8 cellular contexts compared by ENCODE assay signal in genomic region chr17:65560628-65561371, GRCh38. TPM values are rescaled to one million over a fixed set of nuclear protein-coding genes. Genes with fewer than 3 reads are reported as not detected.
A peak's percentile ranks its signal among the peaks of the same experiment; 100 is the strongest.
DNase-seq lines count a peak whose midpoint lies in the region; ATAC-seq, FAIRE-seq and TF ChIP-seq lines count a peak whose summit lies in the region.

No MANE protein-coding gene starts in this region.

- H3K27me3 Mint-ChIP-seq in endodermal cell (ENCODE audit: insufficient read depth), result peaks cover 1% of the 10 kb centered on the region

- H3K27ac ChIP-seq in endodermal cell (ENCODE audit: low read depth, low read length) (peak overlapping the region; percentile 97), mesendoderm (ENCODE audit: low read depth, low read length) (peak overlapping the region; percentile 99)

- H3K18ac ChIP-seq in mesendoderm (ENCODE audit: low read length), result peak overlapping the region; percentile 99

- H3K36me3 Mint-ChIP-seq in endodermal cell (ENCODE audit: low read depth), result no peaks in the 10 kb centered on the region

- no peak overlapping the region for H2BK5ac ChIP-seq in mesendoderm (ENCODE audit: low read length)

- ATAC-seq in HG03280 (IDR thresholded peaks at IDR 0.05; ENCODE audit: unreplicated experiment), result peak; percentile 34
- ATAC-seq in HG03095 (IDR thresholded peaks at IDR 0.05; ENCODE audit: unreplicated experiment), result no peak

- peak overlapping the region; percentile 86 for H3K56ac ChIP-seq in mesendoderm (ENCODE audit: low read length)

- peak overlapping the region; percentile 97 for H3K4ac ChIP-seq in mesendoderm (ENCODE audit: low read depth, low read length)

- peak overlapping the region; percentile 81 for H3K9ac ChIP-seq in endodermal cell (ENCODE audit: extremely low read depth, low read length, poor library complexity, severe bottlenecking)
- peak overlapping the region; percentile 75 for H3K9ac ChIP-seq in mesendoderm (ENCODE audit: low read length)

- no peak overlapping the region for H3K23ac ChIP-seq in mesendoderm (ENCODE audit: low read length)

- H4K8ac ChIP-seq in mesendoderm (ENCODE audit: low read depth, low read length), result peak overlapping the region; percentile 76

- no peak overlapping the region for H3K4me3 Mint-ChIP-seq in endodermal cell

- peak overlapping the region; percentile 87 for H2BK15ac ChIP-seq in mesendoderm (replicated peaks; ENCODE audit: low read depth)

- H3K4me2 ChIP-seq in mesendoderm (ENCODE audit: low read length), result peak overlapping the region; percentile 6

- no peaks in the 10 kb centered on the region for H3K9me3 ChIP-seq in endodermal cell (ENCODE audit: control insufficient read depth, low read length)

- H3K9me3 Mint-ChIP-seq in endodermal cell, result no peaks in the 10 kb centered on the region

- H3K27ac Mint-ChIP-seq in endodermal cell, result no peak overlapping the region

- peak overlapping the region; percentile 68 for H3K4me3 ChIP-seq in endodermal cell (ENCODE audit: low read length)
- H3K4me3 ChIP-seq in mesendoderm (ENCODE audit: low read length), result peak overlapping the region; percentile 64

- H3K36me3 ChIP-seq in endodermal cell (ENCODE audit: control insufficient read depth, insufficient read depth, low read length) (peaks cover 17% of the 10 kb centered on the region), mesendoderm (ENCODE audit: control insufficient read depth, insufficient read depth, low read length) (peaks cover 7% of the 10 kb centered on the region)

- H2BK120ac ChIP-seq in mesendoderm (ENCODE audit: low read depth, low read length), result peak overlapping the region; percentile 96

- H3K79me1 ChIP-seq in mesendoderm (ENCODE audit: low read length), result peaks cover 9% of the 10 kb centered on the region

- DNase-seq in GM12891 (ENCODE audit: insufficient read length, low spot score) (peak; percentile 54), NCI-H748 treated with DMSO at 0.1 percent for 48 hours (lab: John Stamatoyannopoulos, UW) (peak; percentile 34), endodermal cell (peak; percentile 97), mesendoderm (peak; percentile 98)
- DNase-seq in activated CD8-positive, alpha-beta memory T cell treated with anti-CD3 and anti-CD28 coated beads, Interleukin-2, amount 50 U/mL, for 48 hours, result peak; percentile 85
- DNase-seq in stimulated activated CD8-positive, alpha-beta memory T cell treated with anti-CD3 and anti-CD28 coated beads, Interleukin-12 subunit alpha, Interleukin-12 subunit beta, amount 100 ng/mL, for 1 hour (ENCODE audit: low read depth), result peak; percentile 50

- FAIRE-seq in GM12891 (lab: Jason Lieb, UNC), result no peak

- H3K4me1 Mint-ChIP-seq in endodermal cell, result peaks cover 17% of the 10 kb centered on the region

- peaks cover 12% of the 10 kb centered on the region for H3K4me1 ChIP-seq in endodermal cell (ENCODE audit: control insufficient read depth, insufficient read depth, low read length)
- peaks cover 19% of the 10 kb centered on the region for H3K4me1 ChIP-seq in mesendoderm (ENCODE audit: control insufficient read depth, low read depth, low read length)

- TF ChIP-seq CTCF in endodermal cell (conservative IDR thresholded peaks at IDR 0.05), result no peak

- TF ChIP-seq POLR2A in GM12891 (IDR thresholded peaks at IDR 0.05; ENCODE audit: low read depth, low read length), result no peak

- WGBS in endodermal cell (ENCODE audit: insufficient coverage in 1 of 2, insufficient read length in 1 of 2), 2 experiments, result 0% methylated on average over 25 to 106 of the region's 106 CpGs
- no CpG with 5 or more reads among the region's 106 CpGs for WGBS in mesendoderm (ENCODE audit: extremely low coverage, insufficient coverage, low lambda C conversion rate)

- H3K27me3 ChIP-seq in endodermal cell (ENCODE audit: control insufficient read depth, insufficient read depth, low read length, poor library complexity, severe bottlenecking) (no peaks in the 10 kb centered on the region), mesendoderm (ENCODE audit: insufficient read depth, low read length, poor library complexity) (no peaks in the 10 kb centered on the region)

- no peak overlapping the region for H2AK5ac ChIP-seq in mesendoderm (ENCODE audit: low read length)

- H4K5ac ChIP-seq in mesendoderm (ENCODE audit: low read length), result no peak overlapping the region

- H3K79me2 ChIP-seq in mesendoderm (ENCODE audit: control insufficient read depth, insufficient read depth, low read length), result peaks cover 36% of the 10 kb centered on the region

TF ChIP-seq in GM12891, 5 proteins besides CTCF, POLR2A, EP300 and RAD21:
- no peak for TF ChIP-seq SPI1 (IDR thresholded peaks at IDR 0.05; ENCODE audit: low read depth, low read length)
- TF ChIP-seq POU2F2 (IDR thresholded peaks at IDR 0.05; ENCODE audit: low read depth, low read length), result peak; percentile 87; the same call in 1 of the 2 replicates

RNA-seq across cellular contexts. Expression of gene AXIN2, which starts 0.6 kb away (rescaled TPM):
- polyA plus RNA-seq in GM12891 (2012; ENCODE audit: low read depth, missing spikeins), result 1.0 TPM
- 10 to 100 TPM; 40.1 to 53.2 TPM for total RNA-seq in endodermal cell
- 74.8 TPM for polyA plus RNA-seq in endodermal cell (2013, experiment 1 of 2)
- polyA plus RNA-seq in endodermal cell (2013, experiment 2 of 2), result 73.2 TPM
- polyA plus RNA-seq in mesendoderm (2013, experiment 1 of 2), result 28.1 TPM
- polyA plus RNA-seq in mesendoderm (2013, experiment 2 of 2), result 28.5 TPM

Comparison
In these comparisons a context has a peak if more than half of its experiments do, and no peak if none do; other contexts are left out.
1. DNase-seq: peak in every context shown above with its lines; median percentile 98 in mesendoderm; 97 in endodermal cell; 85 in activated CD8-positive, alpha-beta memory T cell treated with anti-CD3 and anti-CD28 coated beads, Interleukin-2, amount 50 U/mL, for 48 hours; 54 in GM12891; 50 in stimulated activated CD8-positive, alpha-beta memory T cell treated with anti-CD3 and anti-CD28 coated beads, Interleukin-12 subunit alpha, Interleukin-12 subunit beta, amount 100 ng/mL, for 1 hour; 34 in NCI-H748 treated with DMSO at 0.1 percent for 48 hours.